In the genomic region with DNA sequence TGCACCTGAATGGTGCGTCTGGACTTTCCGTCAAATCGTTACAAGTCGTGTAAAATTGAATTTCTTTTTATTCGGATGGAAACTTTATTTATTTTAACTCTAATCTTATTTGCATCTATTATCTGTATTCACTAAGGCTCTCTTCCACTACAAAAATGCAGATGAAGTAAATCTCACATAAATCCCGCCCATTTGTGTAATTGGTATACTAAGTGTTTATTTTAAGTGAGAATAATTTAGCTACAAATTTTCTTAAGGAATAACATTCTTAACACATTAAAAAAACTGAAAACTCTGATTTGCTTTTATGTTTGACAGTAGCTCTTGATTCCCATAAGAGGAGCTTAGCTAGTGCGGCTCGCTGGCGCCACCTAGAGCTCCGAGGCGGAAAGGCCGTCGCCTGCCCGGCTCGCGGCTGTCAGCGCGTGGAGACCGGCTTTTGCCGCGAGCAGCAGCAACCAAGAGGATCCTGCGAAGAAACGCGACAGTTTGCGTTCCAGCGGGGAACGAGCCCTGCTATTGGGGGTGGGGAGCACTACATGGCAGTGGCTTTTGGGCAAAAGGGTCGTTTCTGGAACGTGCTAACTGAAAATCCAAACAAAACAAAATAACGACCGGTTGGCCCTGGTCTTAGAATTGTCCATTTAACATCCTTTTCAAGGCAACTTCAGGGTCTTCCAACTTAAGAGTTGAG, we compare ENCODE assay signal across 8 cellular contexts. TPM values are rescaled to one million over a fixed set of nuclear protein-coding genes. Genes with fewer than 3 reads are reported as not detected.
DNase-seq lines count a peak whose midpoint lies in the region; ATAC-seq and TF ChIP-seq lines count a peak whose summit lies in the region.

No MANE protein-coding gene starts in this region.

- peaks cover 23 to 69% (median 34%) of the 10 kb centered on the region in 9 donors for H3K4me1 ChIP-seq in heart right ventricle
- H3K4me1 ChIP-seq in aorta (ENCODE audit: control insufficient read depth in 1 of 2, insufficient read depth in 2 of 2, low read length in 2 of 2) = no peaks in the 10 kb centered on the region

- no peak overlapping the region for H3K27ac ChIP-seq in heart right ventricle
- H3K27ac ChIP-seq in aorta (ENCODE audit: low read depth in 1 of 2, low read length in 2 of 2) = no peak overlapping the region

- peak overlapping the region; percentile 84 for H3K27ac Mint-ChIP-seq in activated naive CD8-positive, alpha-beta T cell treated with anti-CD3 and anti-CD28 coated beads, Interleukin-2, amount 50 U/mL, for 24 hours

- WGBS in heart right ventricle, 2 donors = 1% methylated on average over 31 of the region's 31 CpGs
- WGBS in aorta, 2 donors = 1 to 3% methylated on average over 31 of the region's 31 CpGs

- H3K9me3 ChIP-seq in heart right ventricle (no peaks in the 10 kb centered on the region), aorta (ENCODE audit: control insufficient read depth, low read length) (no peaks in the 10 kb centered on the region)

- H3K9me3 Mint-ChIP-seq in activated naive CD8-positive, alpha-beta T cell treated with anti-CD3 and anti-CD28 coated beads, Interleukin-2, amount 50 U/mL, for 24 hours = no peaks in the 10 kb centered on the region

- H3K27me3 ChIP-seq in heart right ventricle (peaks cover 45 to 100% (median 88%) of the 10 kb centered on the region in 7 donors), aorta (ENCODE audit: control insufficient read depth in 1 of 2, insufficient read depth in 2 of 2, low read length in 1 of 2) (peaks cover 0 to 1% of the 10 kb centered on the region in 2 donors)

- no peaks in the 10 kb centered on the region for H3K36me3 Mint-ChIP-seq in activated naive CD8-positive, alpha-beta T cell treated with anti-CD3 and anti-CD28 coated beads, Interleukin-2, amount 50 U/mL, for 24 hours (ENCODE audit: low read depth)

- H3K27me3 Mint-ChIP-seq in activated naive CD8-positive, alpha-beta T cell treated with anti-CD3 and anti-CD28 coated beads, Interleukin-2, amount 50 U/mL, for 24 hours = peaks cover 71% of the 10 kb centered on the region

- H3K4me3 ChIP-seq in heart right ventricle (peak overlapping the region in 3 of 10 donors; percentile 1 to 20 (median 2)), aorta (ENCODE audit: low read length in 2 of 2) (no peak overlapping the region)

- peaks cover 38% of the 10 kb centered on the region for H3K4me1 Mint-ChIP-seq in activated naive CD8-positive, alpha-beta T cell treated with anti-CD3 and anti-CD28 coated beads, Interleukin-2, amount 50 U/mL, for 24 hours

- ATAC-seq in GM21390 (IDR thresholded peaks at IDR 0.05; ENCODE audit: unreplicated experiment) (peak; percentile 52), heart right ventricle (peak; percentile 82 to 98 (median 91)), aorta (ENCODE audit: low FRiP score) (peak; percentile 95)
- ATAC-seq in activated naive CD8-positive, alpha-beta T cell treated with anti-CD3 and anti-CD28 coated beads, Interleukin-2, amount 50 U/mL, for 24 hours = peak; percentile 71

- H3K36me3 ChIP-seq in heart right ventricle = peaks cover 0 to 5% (median 0%) of the 10 kb centered on the region in 9 donors
- H3K36me3 ChIP-seq in aorta (ENCODE audit: control insufficient read depth in 1 of 2, insufficient read depth in 2 of 2, low read length in 1 of 2) = no peaks in the 10 kb centered on the region

- intact Hi-C loops in heart right ventricle (cut with DNase I) (loop anchor here (1.0 to 10.0 kb wide), 9 partner anchors 184 to 939 kb away; no protein-coding TSS in a partner anchor), aorta (cut with DNase I) (loop anchor here in 1 of 2 donors (2.0 to 10.0 kb wide), 3 partner anchors 297 to 939 kb away; no protein-coding TSS in a partner anchor)

- peak; percentile 42 for DNase-seq in CMK (ENCODE audit: low read depth)
- DNase-seq in M059J (ENCODE audit: low read depth) = peak; percentile 76
- peak; percentile 81 for DNase-seq in T follicular helper cell (ENCODE audit: low read depth)
- DNase-seq in activated naive CD8-positive, alpha-beta T cell treated with anti-CD3 and anti-CD28 coated beads, Interleukin-2, amount 50 U/mL, for 24 hours = peak; percentile 92
- DNase-seq in heart right ventricle = peak; percentile 83 to 90
- peak; percentile 85 for DNase-seq in putamen (ENCODE audit: low spot score)
- peak; percentile 89 to 95 for DNase-seq in aorta

- peak; percentile 84 to 99 (median 98) for TF ChIP-seq CTCF in heart right ventricle (IDR thresholded peaks at IDR 0.05)

- peak overlapping the region; percentile 69 for H3K4me3 Mint-ChIP-seq in activated naive CD8-positive, alpha-beta T cell treated with anti-CD3 and anti-CD28 coated beads, Interleukin-2, amount 50 U/mL, for 24 hours

RNA-seq across cellular contexts. Expression of a gene that starts 6.7 kb away (rescaled TPM):
- total RNA-seq in M059J (2014; rRNA removed; shearing (Covaris generic)) = 0.91 and 1.1 TPM in 2 replicates
- total RNA-seq in heart right ventricle (under 1 TPM in 1 of 10 donors, not detected in 9; 0.09 TPM), aorta (not detected)
- polyA plus RNA-seq in heart right ventricle (not detected), aorta (under 1 TPM in 1 of 2 donors, not detected in 1; 0.23 TPM)

RNA-seq across cellular contexts. Expression of a gene that starts 54.1 kb away (rescaled TPM):
- total RNA-seq in M059J (2014; rRNA removed; shearing (Covaris generic)) = 16.5 and 22.2 TPM in 2 replicates
- total RNA-seq in heart right ventricle (10 to 100 TPM; 35.6 to 57.0 (median 45.2) TPM), aorta (10 to 100 TPM; 13.9 to 22.6 TPM)
- polyA plus RNA-seq in heart right ventricle (10 to 100 TPM; 10.3 to 14.6 TPM), aorta (10 to 100 TPM; 12.7 to 19.3 TPM)

Comparison
In these comparisons a context has a peak if more than half of its experiments do, and no peak if none do; other contexts are left out.
1. DNase-seq: peak in every context shown above with its lines; median percentile 92 in activated naive CD8-positive, alpha-beta T cell treated with anti-CD3 and anti-CD28 coated beads, Interleukin-2, amount 50 U/mL, for 24 hours; 92 in aorta; 86 in heart right ventricle; 85 in putamen; 81 in T follicular helper cell; 76 in M059J; 42 in CMK.